ENCODE assay signal across 1 cellular context in genomic region chr6:28947831-28948270, GRCh38.
TF ChIP-seq lines count a peak whose summit lies in the region.

No MANE protein-coding gene starts in this region.

TF ChIP-seq in IMR-90, 13 proteins besides CTCF, POLR2A, EP300 and RAD21:
- TF ChIP-seq SMC3 (IDR thresholded peaks at IDR 0.05; ENCODE audit: low read depth, low read length) = no peak
- TF ChIP-seq MAZ (IDR thresholded peaks at IDR 0.05; ENCODE audit: borderline replicate concordance, low read depth, low read length) = no peak
- TF ChIP-seq FOS (IDR thresholded peaks at IDR 0.05; ENCODE audit: low read depth, low read length) = no peak
- TF ChIP-seq NFE2L2 (IDR thresholded peaks at IDR 0.05; ENCODE audit: low read depth, low read length) = no peak
- TF ChIP-seq CHD1 (IDR thresholded peaks at IDR 0.05; ENCODE audit: low read depth, low read length) = no peak
- no peak for TF ChIP-seq ELK1 (IDR thresholded peaks at IDR 0.05; ENCODE audit: borderline replicate concordance, low read depth, low read length)
- TF ChIP-seq RCOR1 (IDR thresholded peaks at IDR 0.05; ENCODE audit: insufficient replicate concordance, low read length) = no peak
- no peak for TF ChIP-seq USF2 (IDR thresholded peaks at IDR 0.05; ENCODE audit: low read depth, low read length)
- TF ChIP-seq MAFK (IDR thresholded peaks at IDR 0.05; ENCODE audit: low read depth, low read length) = no peak
- TF ChIP-seq RFX5 (IDR thresholded peaks at IDR 0.05; ENCODE audit: low read depth, low read length) = no peak
- no peak for TF ChIP-seq BHLHE40 (IDR thresholded peaks at IDR 0.05; ENCODE audit: low read depth, low read length)
- no peak for TF ChIP-seq CEBPB (IDR thresholded peaks at IDR 0.05; ENCODE audit: low read depth, low read length)
- no peak for TF ChIP-seq MXI1 (IDR thresholded peaks at IDR 0.05; ENCODE audit: borderline replicate concordance, low read depth, low read length)
